In the genomic region with DNA sequence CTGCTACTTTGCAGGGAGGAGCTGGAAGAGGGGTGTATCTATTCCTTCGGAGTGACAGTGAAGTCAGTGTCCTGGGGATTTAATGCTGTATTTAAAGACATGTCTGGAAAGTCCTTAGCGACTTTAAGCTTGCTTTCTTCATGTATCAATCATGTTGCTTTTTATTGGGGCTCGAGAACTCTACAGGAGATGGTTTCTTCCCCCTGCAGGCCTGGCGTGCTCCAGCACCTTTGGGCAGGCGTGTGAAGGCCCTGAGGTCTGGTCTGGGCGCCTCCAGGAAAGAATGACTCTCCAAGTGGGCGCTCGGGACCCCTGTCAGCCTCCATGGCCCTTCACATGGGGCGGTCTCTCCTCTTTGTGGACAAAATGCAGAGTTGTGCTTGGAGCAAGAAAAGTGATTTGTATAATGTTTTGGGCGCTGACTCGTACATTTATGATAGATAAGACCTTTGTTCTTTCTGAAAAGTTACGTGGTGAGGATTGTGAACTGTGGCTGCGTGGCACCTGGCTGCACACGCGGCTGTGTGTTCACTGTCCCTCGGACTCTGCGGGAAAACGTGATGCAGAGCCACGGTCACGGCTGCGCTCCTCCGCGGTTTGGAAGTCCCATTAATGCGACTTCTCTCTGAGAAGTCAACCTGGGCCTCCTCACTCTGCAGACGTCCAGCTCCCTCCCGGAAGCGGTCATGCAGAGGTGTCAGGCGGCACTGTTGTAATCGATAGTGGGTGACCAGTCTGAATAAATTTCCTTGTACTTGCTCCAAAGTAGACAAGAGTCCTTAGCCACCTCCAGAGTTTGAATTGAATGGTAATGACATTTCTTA, we compare ENCODE assay signal across 20 cellular contexts.
DNase-seq lines count a peak whose midpoint lies in the region; ATAC-seq and TF ChIP-seq lines count a peak whose summit lies in the region.
"Had no signal": no experiment of that assay in that cellular context is flagged by ENCODE, and none has a peak within 500 bp of the region (broad histone marks: within the 10 kb centered on the region; RNA-seq: fewer than 3 reads in every experiment).

No MANE protein-coding gene starts in this region.

- WGBS in spleen, 5 donors = 74 to 83% (median 80%) methylated on average over 29 of the region's 29 CpGs

- no peak for TF ChIP-seq POLR2A in spleen (IDR thresholded peaks at IDR 0.05)

- peak overlapping the region; percentile 35 for H3K27ac Mint-ChIP-seq in activated CD8-positive, alpha-beta T cell treated with anti-CD3 and anti-CD28 coated beads, Interleukin-2, amount 10 ng/mL, durations not matched to agents 7 days and 5 days
- H3K27ac Mint-ChIP-seq in activated CD8-positive, alpha-beta T cell treated with anti-CD3 and anti-CD28 coated beads for 36 hours = no peak overlapping the region
- peak overlapping the region; percentile 7 for H3K27ac Mint-ChIP-seq in activated T-helper 17 cell treated with anti-CD3 and anti-CD28 coated beads, Interleukin-2, amount 50 U/mL, for 72 hours

- H3K4me3 ChIP-seq in left lung = no peak overlapping the region
- no peak overlapping the region for H3K4me3 ChIP-seq in spleen
- H3K4me3 ChIP-seq: A549; BLaER1 treated with 17β-estradiol and CSF1 and Interleukin-3, amounts not matched to agents 10 nM and 100 nM; gastrocnemius medialis; prostate gland; tibial artery had no signal

- H3K27ac ChIP-seq in left lung = no peak overlapping the region
- H3K27ac ChIP-seq in spleen = no peak overlapping the region
- H3K27ac ChIP-seq: A549; BLaER1 treated with 17β-estradiol and CSF1 and Interleukin-3, amounts not matched to agents 10 nM and 100 nM; gastrocnemius medialis; prostate gland; SK-N-MC; tibial artery had no signal

- intact Hi-C loops in activated CD8-positive, alpha-beta T cell treated with anti-CD3 and anti-CD28 coated beads for 36 hours (cut with micrococcal nuclease) = no loop called here
- intact Hi-C loops in left lung (cut with DNase I) = no loop called here
- intact Hi-C loops in spleen (cut with DNase I; ENCODE audit: low total_unique reads) = no loop called here

- H3K36me3 Mint-ChIP-seq in activated CD8-positive, alpha-beta T cell treated with anti-CD3 and anti-CD28 coated beads, Interleukin-2, amount 10 ng/mL, durations not matched to agents 7 days and 5 days (ENCODE audit: low read depth) = no peaks in the 10 kb centered on the region
- no peaks in the 10 kb centered on the region for H3K36me3 Mint-ChIP-seq in activated CD8-positive, alpha-beta T cell treated with anti-CD3 and anti-CD28 coated beads for 36 hours (ENCODE audit: low read depth)
- peaks cover 37% of the 10 kb centered on the region for H3K36me3 Mint-ChIP-seq in activated T-helper 17 cell treated with anti-CD3 and anti-CD28 coated beads, Interleukin-2, amount 50 U/mL, for 72 hours (ENCODE audit: low read depth)

- H3K27me3 Mint-ChIP-seq in activated CD8-positive, alpha-beta T cell treated with anti-CD3 and anti-CD28 coated beads, Interleukin-2, amount 10 ng/mL, durations not matched to agents 7 days and 5 days (ENCODE audit: low read depth) = no peaks in the 10 kb centered on the region
- no peaks in the 10 kb centered on the region for H3K27me3 Mint-ChIP-seq in activated CD8-positive, alpha-beta T cell treated with anti-CD3 and anti-CD28 coated beads for 36 hours
- no peaks in the 10 kb centered on the region for H3K27me3 Mint-ChIP-seq in activated T-helper 17 cell treated with anti-CD3 and anti-CD28 coated beads, Interleukin-2, amount 50 U/mL, for 72 hours
- H3K27me3 Mint-ChIP-seq: naive thymus-derived CD8-positive, alpha-beta T cell had no signal

- H3K36me3 ChIP-seq in left lung (no peaks in the 10 kb centered on the region), spleen (peaks cover 0 to 26% (median 0%) of the 10 kb centered on the region in 6 donors)
- H3K36me3 ChIP-seq: gastrocnemius medialis, prostate gland, tibial artery had no signal

- H3K9me3 ChIP-seq in left lung (no peaks in the 10 kb centered on the region), spleen (no peaks in the 10 kb centered on the region)
- H3K9me3 ChIP-seq: A549; BLaER1 treated with 17β-estradiol and CSF1 and Interleukin-3, amounts not matched to agents 10 nM and 100 nM; gastrocnemius medialis; prostate gland; tibial artery had no signal

- ATAC-seq in activated CD8-positive, alpha-beta T cell treated with anti-CD3 and anti-CD28 coated beads, Interleukin-2, amount 10 ng/mL, durations not matched to agents 7 days and 5 days = no peak
- ATAC-seq in activated CD8-positive, alpha-beta T cell treated with anti-CD3 and anti-CD28 coated beads for 36 hours = no peak
- ATAC-seq in activated T-helper 17 cell treated with anti-CD3 and anti-CD28 coated beads, Interleukin-2, amount 50 U/mL, for 72 hours (replicated peaks) = no peak
- ATAC-seq in left lung (no peak), HG02759 (IDR thresholded peaks at IDR 0.05; ENCODE audit: unreplicated experiment) (no peak), GM21423 (IDR thresholded peaks at IDR 0.05; ENCODE audit: unreplicated experiment) (no peak)
- ATAC-seq: A549; gastrocnemius medialis; naive thymus-derived CD8-positive, alpha-beta T cell; PC-3 had no signal

- POLR2A ChIA-PET in activated CD8-positive, alpha-beta T cell treated with anti-CD3 and anti-CD28 coated beads, Interleukin-2, amount 10 ng/mL, durations not matched to agents 7 days and 5 days (lab: Charles Lee) = no interaction called here
- POLR2A ChIA-PET in activated CD8-positive, alpha-beta T cell treated with anti-CD3 and anti-CD28 coated beads for 36 hours (lab: Charles Lee) = no interaction called here

- CTCF ChIA-PET in activated CD8-positive, alpha-beta T cell treated with anti-CD3 and anti-CD28 coated beads, Interleukin-2, amount 10 ng/mL, durations not matched to agents 7 days and 5 days (lab: Charles Lee) = interaction anchor here (1.5 kb wide), 1 partner anchor 241 kb away, joined by 4 read pairs; no protein-coding TSS in a partner anchor
- CTCF ChIA-PET in activated CD8-positive, alpha-beta T cell treated with anti-CD3 and anti-CD28 coated beads for 36 hours (lab: Charles Lee) = interaction anchor here (1.0 kb wide), 1 partner anchor 9 kb away, joined by 3 read pairs; no protein-coding TSS in a partner anchor

- no peaks in the 10 kb centered on the region for H3K27me3 ChIP-seq in left lung
- no peaks in the 10 kb centered on the region for H3K27me3 ChIP-seq in spleen (replicated peaks in 1 of 7)
- H3K27me3 ChIP-seq: BLaER1 treated with 17β-estradiol and CSF1 and Interleukin-3, amounts not matched to agents 10 nM and 100 nM; gastrocnemius medialis; tibial artery had no signal

- no peak for DNase-seq in activated CD8-positive, alpha-beta T cell treated with anti-CD3 and anti-CD28 coated beads, Interleukin-2, amount 10 ng/mL, durations not matched to agents 7 days and 5 days
- no peak for DNase-seq in activated CD8-positive, alpha-beta T cell treated with anti-CD3 and anti-CD28 coated beads for 36 hours
- DNase-seq in left lung = peak; percentile 16 to 41
- DNase-seq in spleen = peak; percentile 52
- no peak for DNase-seq in activated CD4-positive, alpha-beta T cell treated with anti-CD3 and anti-CD28 coated beads, Interleukin-2, amount 50 U/mL, for 1 hour
- DNase-seq: activated naive CD4-positive, alpha-beta T cell treated with Interleukin-2 at 50 U/mL for 16 hours; gastrocnemius medialis; NCI-H1105 treated with DMSO at 0.1 percent for 48 hours; PC-3; stimulated activated naive CD4-positive, alpha-beta T cell; T1000 had no signal

- H3K9me3 Mint-ChIP-seq in activated CD8-positive, alpha-beta T cell treated with anti-CD3 and anti-CD28 coated beads, Interleukin-2, amount 10 ng/mL, durations not matched to agents 7 days and 5 days (ENCODE audit: insufficient read depth) = no peaks in the 10 kb centered on the region
- H3K9me3 Mint-ChIP-seq in activated CD8-positive, alpha-beta T cell treated with anti-CD3 and anti-CD28 coated beads for 36 hours = no peaks in the 10 kb centered on the region
- H3K9me3 Mint-ChIP-seq in activated T-helper 17 cell treated with anti-CD3 and anti-CD28 coated beads, Interleukin-2, amount 50 U/mL, for 72 hours = no peaks in the 10 kb centered on the region
- H3K9me3 Mint-ChIP-seq: naive thymus-derived CD8-positive, alpha-beta T cell had no signal

- H3K4me1 ChIP-seq in left lung (peaks cover 0 to 15% of the 10 kb centered on the region in 2 donors), spleen (peaks cover 0 to 62% (median 31%) of the 10 kb centered on the region in 6 donors)
- H3K4me1 ChIP-seq: A549, gastrocnemius medialis, tibial artery had no signal

- H3K4me3 Mint-ChIP-seq in activated CD8-positive, alpha-beta T cell treated with anti-CD3 and anti-CD28 coated beads, Interleukin-2, amount 10 ng/mL, durations not matched to agents 7 days and 5 days = no peak overlapping the region
- no peak overlapping the region for H3K4me3 Mint-ChIP-seq in activated CD8-positive, alpha-beta T cell treated with anti-CD3 and anti-CD28 coated beads for 36 hours
- no peak overlapping the region for H3K4me3 Mint-ChIP-seq in activated T-helper 17 cell treated with anti-CD3 and anti-CD28 coated beads, Interleukin-2, amount 50 U/mL, for 72 hours
- H3K4me3 Mint-ChIP-seq: naive thymus-derived CD8-positive, alpha-beta T cell had no signal

- TF ChIP-seq CTCF in activated CD8-positive, alpha-beta T cell treated with anti-CD3 and anti-CD28 coated beads for 36 hours (IDR thresholded peaks at IDR 0.05) = no peak
- no peak for TF ChIP-seq CTCF in left lung (IDR thresholded peaks at IDR 0.05)
- no peak for TF ChIP-seq CTCF in spleen (IDR thresholded peaks at IDR 0.05 in 8 of 11, conservative IDR thresholded peaks at IDR 0.05 in 3 of 11)

- H3K4me1 Mint-ChIP-seq in activated CD8-positive, alpha-beta T cell treated with anti-CD3 and anti-CD28 coated beads, Interleukin-2, amount 10 ng/mL, durations not matched to agents 7 days and 5 days (ENCODE audit: low read depth) = peaks cover 33% of the 10 kb centered on the region
- peaks cover 38% of the 10 kb centered on the region for H3K4me1 Mint-ChIP-seq in activated CD8-positive, alpha-beta T cell treated with anti-CD3 and anti-CD28 coated beads for 36 hours (ENCODE audit: low read depth)
- H3K4me1 Mint-ChIP-seq in activated T-helper 17 cell treated with anti-CD3 and anti-CD28 coated beads, Interleukin-2, amount 50 U/mL, for 72 hours = peaks cover 38% of the 10 kb centered on the region

Comparison
In these comparisons a context has a peak if more than half of its experiments do, and no peak if none do; other contexts are left out.
1. DNase-seq: peak in left lung (2 of 2) and spleen (single experiment); none in activated CD8-positive, alpha-beta T cell treated with anti-CD3 and anti-CD28 coated beads, Interleukin-2, amount 10 ng/mL, durations not matched to agents 7 days and 5 days (single experiment), activated CD8-positive, alpha-beta T cell treated with anti-CD3 and anti-CD28 coated beads for 36 hours (single experiment) and activated CD4-positive, alpha-beta T cell treated with anti-CD3 and anti-CD28 coated beads, Interleukin-2, amount 50 U/mL, for 1 hour (single experiment).